2 cellular contexts compared by ENCODE assay signal in the genomic region with DNA sequence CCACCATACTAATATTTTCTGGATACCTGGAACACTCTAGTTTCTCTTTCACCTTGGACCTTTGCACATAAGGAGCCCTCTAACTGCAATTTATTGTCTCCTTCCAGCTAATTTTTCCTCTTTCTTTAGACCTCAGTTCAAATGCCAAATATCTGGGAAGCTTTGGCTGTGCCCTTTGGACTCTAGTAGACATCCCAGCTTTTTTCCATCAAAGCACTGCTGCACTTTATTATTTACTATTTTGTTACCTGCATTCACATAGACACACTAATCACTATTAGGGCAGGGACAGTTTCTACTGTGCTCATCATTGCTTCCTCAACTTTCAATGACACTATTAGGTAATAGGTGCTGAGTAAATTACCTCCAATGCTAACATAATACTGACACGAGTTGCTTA.
TF ChIP-seq lines count a peak whose summit lies in the region.

No MANE protein-coding gene starts in this region.

TF ChIP-seq in IMR-90, 13 proteins besides CTCF, POLR2A, EP300 and RAD21:
- TF ChIP-seq SMC3 (IDR thresholded peaks at IDR 0.05; ENCODE audit: low read depth, low read length) (no peak), RCOR1 (IDR thresholded peaks at IDR 0.05; ENCODE audit: insufficient replicate concordance, low read length) (no peak), BHLHE40 (IDR thresholded peaks at IDR 0.05; ENCODE audit: low read depth, low read length) (no peak), CEBPB (IDR thresholded peaks at IDR 0.05; ENCODE audit: low read depth, low read length) (no peak), NFE2L2 (IDR thresholded peaks at IDR 0.05; ENCODE audit: low read depth, low read length) (no peak), MAFK (IDR thresholded peaks at IDR 0.05; ENCODE audit: low read depth, low read length) (no peak), FOS (IDR thresholded peaks at IDR 0.05; ENCODE audit: low read depth, low read length) (no peak), CHD1 (IDR thresholded peaks at IDR 0.05; ENCODE audit: low read depth, low read length) (no peak), MXI1 (IDR thresholded peaks at IDR 0.05; ENCODE audit: borderline replicate concordance, low read depth, low read length) (no peak), RFX5 (IDR thresholded peaks at IDR 0.05; ENCODE audit: low read depth, low read length) (no peak)
- TF ChIP-seq, protein P1, sequence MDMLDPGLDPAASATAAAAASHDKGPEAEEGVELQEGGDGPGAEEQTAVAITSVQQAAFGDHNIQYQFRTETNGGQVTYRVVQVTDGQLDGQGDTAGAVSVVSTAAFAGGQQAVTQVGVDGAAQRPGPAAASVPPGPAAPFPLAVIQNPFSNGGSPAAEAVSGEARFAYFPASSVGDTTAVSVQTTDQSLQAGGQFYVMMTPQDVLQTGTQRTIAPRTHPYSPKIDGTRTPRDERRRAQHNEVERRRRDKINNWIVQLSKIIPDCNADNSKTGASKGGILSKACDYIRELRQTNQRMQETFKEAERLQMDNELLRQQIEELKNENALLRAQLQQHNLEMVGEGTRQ (IDR thresholded peaks at IDR 0.05; ENCODE audit: low read depth, low read length): no peak

TF ChIP-seq in GM12878, 131 proteins besides CTCF, POLR2A, EP300 and RAD21:
- TF ChIP-seq NFIC (IDR thresholded peaks at IDR 0.05; ENCODE audit: low read depth, low read length) (no peak), FOXK2 (IDR thresholded peaks at IDR 0.05) (no peak)
TF ChIP-seq in GM12878: peak in this region for 0.
